In the genomic region with DNA sequence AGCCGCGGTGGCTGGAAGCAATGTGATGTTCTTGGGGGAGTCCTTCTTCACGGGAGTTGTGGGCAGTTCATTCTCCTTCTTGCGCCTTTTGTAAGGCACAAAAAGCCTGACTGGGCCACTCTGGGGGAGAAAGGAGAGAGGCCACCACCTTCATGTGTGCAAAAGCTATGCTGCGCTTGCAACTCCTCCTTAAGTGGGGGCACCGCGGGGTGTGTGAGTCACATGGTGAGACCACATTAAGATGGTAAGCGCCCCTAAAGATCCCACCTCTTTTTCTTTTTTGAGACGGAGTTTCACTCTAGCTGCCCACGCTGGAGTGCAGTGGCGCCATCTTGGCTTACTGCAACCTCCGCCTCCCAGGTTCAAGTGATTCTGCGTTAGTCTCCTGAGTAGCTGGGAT, we compare ENCODE assay signal across 32 cellular contexts. TPM values are rescaled to one million over a fixed set of nuclear protein-coding genes. Genes with fewer than 3 reads are reported as not detected.
DNase-seq lines count a peak whose midpoint lies in the region; ATAC-seq and TF ChIP-seq lines count a peak whose summit lies in the region.
"Had no signal": no experiment of that assay in that cellular context is flagged by ENCODE, and none has a peak within 500 bp of the region (broad histone marks: within the 10 kb centered on the region; RNA-seq: fewer than 3 reads in every experiment).

No MANE protein-coding gene starts in this region.

- CTCF ChIA-PET in WTC11 (lab: Charles Lee), result interaction anchor here (0.7 to 2.3 kb wide), 3 partner anchors 12 to 47 kb away, joined by 3 to 7 read pairs (median 6); no protein-coding TSS in a partner anchor

- H3K4me1 ChIP-seq in mesenchymal stem cell (ENCODE audit: control insufficient read depth, insufficient read depth, low read depth, low read length), result peaks cover 2% of the 10 kb centered on the region
- H3K4me1 ChIP-seq: esophagus muscularis mucosa, psoas muscle, tibial nerve had no signal

- peaks cover 68 to 73% of the 10 kb centered on the region in 2 experiments for H3K36me3 ChIP-seq in mesenchymal stem cell (ENCODE audit: control insufficient read depth in 1 of 2, insufficient read depth in 2 of 2, low read depth in 1 of 2, low read length in 2 of 2)

- no peak overlapping the region for H2BK12ac ChIP-seq in mesenchymal stem cell (ENCODE audit: low read length in 2 of 2)

- H3K4me3 Mint-ChIP-seq in activated T-cell treated with anti-CD3 and anti-CD28 coated beads, Interleukin-2, amount 50 U/mL, for 24 hours, result peak overlapping the region; percentile 8
- no peak overlapping the region for H3K4me3 Mint-ChIP-seq in WTC11
- H3K4me3 Mint-ChIP-seq: CD8-positive, alpha-beta memory T cell; dendritic cell treated with granulocyte-macrophage colony-stimulating factor and Interleukin-4, amounts not matched to agents 40 ng/mL and 50 ng/mL, for 4 days; endodermal cell; natural killer cell; T-helper 1 cell treated with Interleukin-12 subunit alpha and Interleukin-12 subunit beta and Interleukin-4 antibody, amounts not matched to agents 30 μg/mL and 1 μg/mL, for 36 hours had no signal

- H3K27ac ChIP-seq in mesenchymal stem cell (ENCODE audit: low read length, poor library complexity, severe bottlenecking), result no peak overlapping the region
- H3K27ac ChIP-seq: esophagus muscularis mucosa, psoas muscle, tibial nerve had no signal

- H2AK5ac ChIP-seq in mesenchymal stem cell (ENCODE audit: low read length, severe bottlenecking), result no peak overlapping the region

- no peaks in the 10 kb centered on the region for H3K9me3 Mint-ChIP-seq in activated T-cell treated with anti-CD3 and anti-CD28 coated beads, Interleukin-2, amount 50 U/mL, for 24 hours
- no peaks in the 10 kb centered on the region for H3K9me3 Mint-ChIP-seq in WTC11
- H3K9me3 Mint-ChIP-seq: CD8-positive, alpha-beta memory T cell; dendritic cell treated with granulocyte-macrophage colony-stimulating factor and Interleukin-4, amounts not matched to agents 40 ng/mL and 50 ng/mL, for 4 days; endodermal cell; natural killer cell; T-helper 1 cell treated with Interleukin-12 subunit alpha and Interleukin-12 subunit beta and Interleukin-4 antibody, amounts not matched to agents 30 μg/mL and 1 μg/mL, for 36 hours had no signal

- peak; percentile 44 for DNase-seq in activated T-cell treated with anti-CD3 and anti-CD28 coated beads, Interleukin-2, amount 50 U/mL, for 24 hours
- no peak for DNase-seq in activated T-cell treated with anti-CD3 and anti-CD28 coated beads for 4 hours
- DNase-seq in WTC11 (ENCODE audit: low spot score), result no peak
- DNase-seq in head of caudate nucleus, result peak in 26 of 42 donors; percentile 34 to 80 (median 60)
- DNase-seq in stimulated activated CD8-positive, alpha-beta memory T cell treated with anti-CD3 and anti-CD28 coated beads, Interleukin-7, amount 100 ng/mL, for 48 hours (ENCODE audit: extremely low read depth in 1 of 2, low read depth in 1 of 2), result peak; percentile 20 to 47
- DNase-seq in mesenchymal stem cell, result no peak
- no peak for DNase-seq in NCI-H128 (lab: John Stamatoyannopoulos, UW; ENCODE audit: unreplicated experiment)
- DNase-seq: activated CD4-positive, alpha-beta T cell treated with anti-CD3 and anti-CD28 coated beads, Interleukin-2, amount 50 U/mL, for 48 hours; AML-193; DMS 273 treated with DMSO at 0.1 percent for 48 hours; endodermal cell; foreskin fibroblast; KG1; kidney; MG63; natural killer cell; NCI-H1417; NCI-H2029; NCI-H345; NCI-H69; occipital lobe; psoas muscle had no signal

- 97% methylated on average over 13 of the region's 13 CpGs for WGBS in mesenchymal stem cell

- H2AFZ ChIP-seq in mesenchymal stem cell (ENCODE audit: low read depth, low read length), result no peak overlapping the region

- H3K4me2 ChIP-seq in mesenchymal stem cell (ENCODE audit: low read length, poor library complexity, severe bottlenecking), result no peak overlapping the region

- no peak overlapping the region for H3K4me3 ChIP-seq in mesenchymal stem cell (ENCODE audit: insufficient read depth in 1 of 2, low read depth in 1 of 2, low read length in 2 of 2)
- H3K4me3 ChIP-seq: esophagus muscularis mucosa, MG63, psoas muscle, tibial nerve had no signal

- H3K79me1 ChIP-seq in mesenchymal stem cell (replicated peaks; ENCODE audit: low read length, poor library complexity, severe bottlenecking), result peaks cover 26% of the 10 kb centered on the region

- H3K14ac ChIP-seq in mesenchymal stem cell (ENCODE audit: low read length in 2 of 2), result no peak overlapping the region

- no peaks in the 10 kb centered on the region for H3K27me3 Mint-ChIP-seq in activated T-cell treated with anti-CD3 and anti-CD28 coated beads, Interleukin-2, amount 50 U/mL, for 24 hours
- H3K27me3 Mint-ChIP-seq in WTC11 (ENCODE audit: low read depth), result no peaks in the 10 kb centered on the region
- H3K27me3 Mint-ChIP-seq: CD8-positive, alpha-beta memory T cell; dendritic cell treated with granulocyte-macrophage colony-stimulating factor and Interleukin-4, amounts not matched to agents 40 ng/mL and 50 ng/mL, for 4 days had no signal

- peaks cover 88% of the 10 kb centered on the region for H3K36me3 Mint-ChIP-seq in activated T-cell treated with anti-CD3 and anti-CD28 coated beads, Interleukin-2, amount 50 U/mL, for 24 hours (ENCODE audit: low read depth)
- peaks cover 70% of the 10 kb centered on the region for H3K36me3 Mint-ChIP-seq in WTC11

- H3K27me3 ChIP-seq in mesenchymal stem cell (ENCODE audit: control insufficient read depth in 1 of 2, insufficient read depth in 1 of 2, low read length in 2 of 2), result no peaks in the 10 kb centered on the region
- H3K27me3 ChIP-seq: esophagus muscularis mucosa, MG63, tibial nerve had no signal

- no peak overlapping the region for H4K91ac ChIP-seq in mesenchymal stem cell (ENCODE audit: low read length)

- no peak overlapping the region for H3K18ac ChIP-seq in mesenchymal stem cell (ENCODE audit: low read depth in 1 of 2, low read length in 2 of 2)

- ATAC-seq in WTC11 (no peak), GM19351 (IDR thresholded peaks at IDR 0.05; ENCODE audit: unreplicated experiment) (no peak)
- ATAC-seq: natural killer cell, SK-N-SH treated with all-trans-retinoic acid at 6 μM for 48 hours had no signal

- no peak for TF ChIP-seq CTCF in WTC11 (IDR thresholded peaks at IDR 0.05)

- H3K9ac ChIP-seq in mesenchymal stem cell (ENCODE audit: low read length), result no peak overlapping the region

- no peak overlapping the region for H3K4ac ChIP-seq in mesenchymal stem cell (ENCODE audit: low read depth in 1 of 2, low read length in 2 of 2)

- no peak overlapping the region for H2BK15ac ChIP-seq in mesenchymal stem cell (ENCODE audit: low read depth, poor library complexity, severe bottlenecking)

- intact Hi-C loops in head of caudate nucleus (cut with DNase I), result no loop called here

- H3K27ac Mint-ChIP-seq in activated T-cell treated with anti-CD3 and anti-CD28 coated beads, Interleukin-2, amount 50 U/mL, for 24 hours, result no peak overlapping the region
- peak overlapping the region; percentile 74; the same call in 1 of the 2 replicates for H3K27ac Mint-ChIP-seq in WTC11
- H3K27ac Mint-ChIP-seq: endodermal cell; natural killer cell; T-helper 1 cell treated with Interleukin-12 subunit alpha and Interleukin-12 subunit beta and Interleukin-4 antibody, amounts not matched to agents 30 μg/mL and 1 μg/mL, for 36 hours had no signal

- no peaks in the 10 kb centered on the region for H3K9me3 ChIP-seq in mesenchymal stem cell (ENCODE audit: control insufficient read depth, low read length)
- H3K9me3 ChIP-seq: esophagus muscularis mucosa, MG63, psoas muscle, tibial nerve had no signal

- H4K8ac ChIP-seq in mesenchymal stem cell (ENCODE audit: low read length), result no peak overlapping the region

- no peak overlapping the region for H2BK5ac ChIP-seq in mesenchymal stem cell (ENCODE audit: low read depth, low read length, poor library complexity, severe bottlenecking)

- no peak overlapping the region for H2BK120ac ChIP-seq in mesenchymal stem cell (ENCODE audit: low read depth, low read length)

- peaks cover 8% of the 10 kb centered on the region for H3K4me1 Mint-ChIP-seq in activated T-cell treated with anti-CD3 and anti-CD28 coated beads, Interleukin-2, amount 50 U/mL, for 24 hours (ENCODE audit: low read depth)
- peaks cover 17% of the 10 kb centered on the region for H3K4me1 Mint-ChIP-seq in WTC11
- H3K4me1 Mint-ChIP-seq: endodermal cell, natural killer cell had no signal

- POLR2A ChIA-PET in WTC11 (lab: Charles Lee), result interaction anchor here (0.9 kb wide), 1 partner anchor 14 kb away, joined by 4 read pairs; a partner anchor contains a TSS

- no peak overlapping the region for H3K23ac ChIP-seq in mesenchymal stem cell (ENCODE audit: low read length in 2 of 2)

TF ChIP-seq in WTC11, 78 proteins besides CTCF, POLR2A, EP300 and RAD21 (continues in another document):
- no peak for TF ChIP-seq CBFB (CRISPR knock-in tag; IDR thresholded peaks at IDR 0.05; ENCODE audit: low read depth)

RNA-seq across cellular contexts. Expression of a gene that starts 14.1 kb away (rescaled TPM):
- total RNA-seq in WTC11 (2021), result 62.2 to 85.3 TPM (median 81.1 TPM) in 3 replicates
- polyA plus RNA-seq in mesenchymal stem cell (2013, experiment 1 of 2), result 21.2 TPM
- polyA plus RNA-seq in mesenchymal stem cell (2013, experiment 2 of 2), result 20.6 TPM

RNA-seq across cellular contexts. Expression of a gene that starts 14.6 kb away (rescaled TPM):
- total RNA-seq in WTC11 (2021), result 23.4 to 28.4 TPM (median 24.5 TPM) in 3 replicates
- 13.4 TPM for polyA plus RNA-seq in mesenchymal stem cell (2013, experiment 1 of 2)
- 15.6 TPM for polyA plus RNA-seq in mesenchymal stem cell (2013, experiment 2 of 2)

RNA-seq across cellular contexts. Expression of a gene that starts 25.1 kb away (rescaled TPM):
- total RNA-seq in WTC11 (2021), result 49.9 to 56.3 TPM (median 51.6 TPM) in 3 replicates
- 16.2 TPM for polyA plus RNA-seq in mesenchymal stem cell (2013, experiment 1 of 2)
- polyA plus RNA-seq in mesenchymal stem cell (2013, experiment 2 of 2), result 17.4 TPM

RNA-seq across cellular contexts. Expression of a gene that starts 43.9 kb away (rescaled TPM):
- 3.7 to 5.8 TPM (median 5.5 TPM) in 3 replicates for total RNA-seq in WTC11 (2021)
- polyA plus RNA-seq in mesenchymal stem cell (2013, experiment 1 of 2), result 0.08 TPM
- polyA plus RNA-seq in mesenchymal stem cell (2013, experiment 2 of 2), result not detected
- total RNA-seq: Right ventricle myocardium superior had no signal
- polyA plus RNA-seq: CD8-positive, alpha-beta memory T cell had no signal

RNA-seq across cellular contexts. Expression of a gene that starts 54.0 kb away (rescaled TPM):
- total RNA-seq in WTC11 (2021), result 2.3 to 3.3 TPM (median 2.9 TPM) in 3 replicates
- polyA plus RNA-seq in mesenchymal stem cell (2013, experiment 1 of 2), result not detected
- polyA plus RNA-seq in mesenchymal stem cell (2013, experiment 2 of 2), result not detected
- total RNA-seq: CD8-positive, alpha-beta memory T cell; esophagus muscularis mucosa; kidney; lower leg skin; mononuclear cell; natural killer cell; occipital lobe; Right ventricle myocardium superior; tibial nerve had no signal
- polyA plus RNA-seq: CD8-positive, alpha-beta memory T cell had no signal

Comparison
In these comparisons a context has a peak if more than half of its experiments do, and no peak if none do; other contexts are left out.
1. DNase-seq: peak in activated T-cell treated with anti-CD3 and anti-CD28 coated beads, Interleukin-2, amount 50 U/mL, for 24 hours (single experiment), head of caudate nucleus (26 of 42) and stimulated activated CD8-positive, alpha-beta memory T cell treated with anti-CD3 and anti-CD28 coated beads, Interleukin-7, amount 100 ng/mL, for 48 hours (2 of 2); none in activated T-cell treated with anti-CD3 and anti-CD28 coated beads for 4 hours (single experiment), WTC11 (single experiment), mesenchymal stem cell (single experiment) and NCI-H128 (single experiment).